In the genomic region with DNA sequence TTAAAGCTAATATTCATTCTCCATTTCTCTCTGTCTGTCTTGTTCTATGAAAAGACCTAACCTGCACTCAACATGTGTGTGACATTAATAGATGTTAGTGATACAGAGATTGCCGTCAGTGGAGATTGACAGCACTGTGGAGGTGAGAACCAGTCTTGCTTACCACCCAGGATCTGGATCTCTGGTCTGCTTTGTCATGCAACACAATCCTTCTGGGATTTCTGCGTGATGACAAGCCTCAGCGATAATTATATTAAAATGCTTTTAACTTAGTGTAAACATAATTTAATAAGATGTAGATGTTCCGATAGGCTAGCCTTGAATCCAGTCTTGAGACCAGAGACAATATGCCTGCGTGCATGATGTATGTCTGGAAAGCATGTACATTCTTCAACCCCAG, we compare ENCODE assay signal across 23 cellular contexts.
A peak's percentile ranks its signal among the peaks of the same experiment; 100 is the strongest.
DNase-seq lines count a peak whose midpoint lies in the region; ATAC-seq, FAIRE-seq and TF ChIP-seq lines count a peak whose summit lies in the region.
"Had no signal": no experiment of that assay in that cellular context is flagged by ENCODE, and none has a peak within 500 bp of the region (broad histone marks: within the 10 kb centered on the region; RNA-seq: fewer than 3 reads in every experiment).

No MANE protein-coding gene starts in this region.

- H3K4me1 ChIP-seq in BE2C (peaks cover 14% of the 10 kb centered on the region), H9 (ENCODE audit: insufficient read depth, low read length) (peaks cover 10% of the 10 kb centered on the region; the same call in 1 of the 2 replicates), mesendoderm (ENCODE audit: control insufficient read depth, low read depth, low read length) (no peaks in the 10 kb centered on the region)
- H3K4me1 ChIP-seq: A549, BLaER1 had no signal

- no peak overlapping the region for H3K4me2 ChIP-seq in H9 (ENCODE audit: insufficient read depth, insufficient read length, low read length)
- no peak overlapping the region for H3K4me2 ChIP-seq in mesendoderm (ENCODE audit: low read length)
- H3K4me2 ChIP-seq: A549, BLaER1 had no signal

- no peak overlapping the region; a peak in 1 of 7 replicates for H3K27ac Mint-ChIP-seq in H9
- H3K27ac Mint-ChIP-seq: CD14-positive monocyte; CD4-positive, alpha-beta memory T cell; IgD-negative memory B cell had no signal

- 0 out of 2 replicates have a peak, but pooled peaks cover 7% of the 10 kb centered on the region for H3K27me3 ChIP-seq in BE2C
- no peaks in the 10 kb centered on the region for H3K27me3 ChIP-seq in H9 (ENCODE audit: insufficient read depth, low read length)
- no peaks in the 10 kb centered on the region for H3K27me3 ChIP-seq in mesendoderm (ENCODE audit: insufficient read depth, low read length, poor library complexity)
- H3K27me3 ChIP-seq: BLaER1 had no signal

- H2AFZ ChIP-seq in H9 (ENCODE audit: low read length), result no peak overlapping the region

- H3K27ac ChIP-seq in H9 (ENCODE audit: insufficient read length, low read depth, low read length), result no peak overlapping the region
- H3K27ac ChIP-seq in mesendoderm (ENCODE audit: low read depth, low read length), result no peak overlapping the region
- H3K27ac ChIP-seq: 22Rv1, A549, BLaER1 had no signal

- H3K56ac ChIP-seq in H9 (ENCODE audit: insufficient read length, low read depth, low read length) (no peak overlapping the region), mesendoderm (ENCODE audit: low read length) (no peak overlapping the region)

- no peak overlapping the region for H3K9ac ChIP-seq in H9 (ENCODE audit: extremely low read depth, insufficient read length, low read length)
- no peak overlapping the region for H3K9ac ChIP-seq in mesendoderm (ENCODE audit: low read length)
- H3K9ac ChIP-seq: BLaER1 had no signal

- H2AK5ac ChIP-seq in H9 (ENCODE audit: insufficient read length, low read length) (no peak overlapping the region), mesendoderm (ENCODE audit: low read length) (no peak overlapping the region)

- no peaks in the 10 kb centered on the region for H3K79me1 ChIP-seq in H9 (ENCODE audit: insufficient read depth, low read depth, low read length, poor library complexity, severe bottlenecking)
- H3K79me1 ChIP-seq in mesendoderm (ENCODE audit: low read length), result no peaks in the 10 kb centered on the region

- no peaks in the 10 kb centered on the region for H4K20me1 ChIP-seq in H9 (ENCODE audit: control insufficient read depth, insufficient read depth, insufficient read length)
- H4K20me1 ChIP-seq: BLaER1 had no signal

- no peak for FAIRE-seq in H54 (lab: Jason Lieb, UNC)
- FAIRE-seq: A549, GM12878, GM19239, HTR-8/SVneo had no signal

- DNase-seq in BE2C (peak; percentile 66), H9 (no peak), SK-N-DZ (ENCODE audit: low spot score) (peak; percentile 96), mesendoderm (no peak), H54 (ENCODE audit: insufficient read length, low spot score) (no peak), NCI-H774 (lab: John Stamatoyannopoulos, UW) (no peak)
- DNase-seq: AML-193; CD4-positive, alpha-beta memory T cell; DMS 273 treated with DMSO at 0.1 percent for 48 hours; DMS53; DND-41; EL; H7; KBM-7 had no signal

- no peak for TF ChIP-seq CTCF in BE2C (IDR thresholded peaks at IDR 0.05; ENCODE audit: low read depth, low read length)
- TF ChIP-seq CTCF in H9 (conservative IDR thresholded peaks at IDR 0.05), result no peak

- H3K36me3 Mint-ChIP-seq in H9 (ENCODE audit: insufficient read depth in 1 of 3, low read depth in 3 of 3), result peaks cover 0 to 3% (median 0%) of the 10 kb centered on the region in 3 experiments; a peak in 3 of 7 replicates
- H3K36me3 Mint-ChIP-seq: CD14-positive monocyte; CD4-positive, alpha-beta memory T cell had no signal

- no peak overlapping the region for H2BK5ac ChIP-seq in H9 (ENCODE audit: insufficient read length, low read length)
- H2BK5ac ChIP-seq in mesendoderm (ENCODE audit: low read length), result no peak overlapping the region

- H3K18ac ChIP-seq in H9 (ENCODE audit: insufficient read length, low read depth, low read length) (no peak overlapping the region), mesendoderm (ENCODE audit: low read length) (no peak overlapping the region)

- H3K4me1 Mint-ChIP-seq in H9, result peaks cover 43 to 60% of the 10 kb centered on the region in 2 experiments
- H3K4me1 Mint-ChIP-seq: CD14-positive monocyte; CD4-positive, alpha-beta memory T cell; IgD-negative memory B cell had no signal

- no peaks in the 10 kb centered on the region for H3K27me3 Mint-ChIP-seq in H9 (ENCODE audit: low read depth)
- H3K27me3 Mint-ChIP-seq: CD4-positive, alpha-beta memory T cell; IgD-negative memory B cell had no signal

- H3K9me3 ChIP-seq in BE2C (no peaks in the 10 kb centered on the region), H9 (ENCODE audit: control insufficient read depth, low read depth, low read length) (no peaks in the 10 kb centered on the region)
- H3K9me3 ChIP-seq: A549 had no signal

- no peak overlapping the region for H3K23ac ChIP-seq in H9 (ENCODE audit: insufficient read length, low read depth, low read length)
- H3K23ac ChIP-seq in mesendoderm (ENCODE audit: low read length), result no peak overlapping the region

- no peak overlapping the region for H4K8ac ChIP-seq in H9 (replicated peaks; ENCODE audit: insufficient read length, low read depth, low read length)
- peak overlapping the region; percentile 76 for H4K8ac ChIP-seq in mesendoderm (ENCODE audit: low read depth, low read length)

- H3K9me3 Mint-ChIP-seq in H9, result no peaks in the 10 kb centered on the region; a peak in 1 of 5 replicates
- H3K9me3 Mint-ChIP-seq: CD14-positive monocyte had no signal

- H3K36me3 ChIP-seq in BE2C (no peaks in the 10 kb centered on the region), mesendoderm (ENCODE audit: control insufficient read depth, insufficient read depth, low read length) (no peaks in the 10 kb centered on the region)
- H3K36me3 ChIP-seq: BLaER1 had no signal

- no peak overlapping the region for H3K4me3 ChIP-seq in BE2C (ENCODE audit: low read depth, low read length)
- H3K4me3 ChIP-seq in mesendoderm (ENCODE audit: low read length), result no peak overlapping the region
- H3K4me3 ChIP-seq: A549, BLaER1, GM12878 had no signal

- H2BK15ac ChIP-seq in H9 (ENCODE audit: low read depth, low read length) (no peak overlapping the region), mesendoderm (replicated peaks; ENCODE audit: low read depth) (no peak overlapping the region)

- ATAC-seq in HG03025 (IDR thresholded peaks at IDR 0.05; ENCODE audit: low FRiP score, unreplicated experiment), result no peak
- ATAC-seq: A549, GM12878 had no signal

- TF ChIP-seq POLR2A in H54 (IDR thresholded peaks at IDR 0.05; ENCODE audit: low read depth, low read length), result no peak

- H2BK20ac ChIP-seq in H9 (ENCODE audit: low read depth, low read length, poor library complexity, severe bottlenecking), result no peak overlapping the region

- no peak overlapping the region for H4K5ac ChIP-seq in H9 (ENCODE audit: insufficient read length, low read depth, low read length)
- no peak overlapping the region for H4K5ac ChIP-seq in mesendoderm (ENCODE audit: low read length)

- no peak overlapping the region for H3K4me3 Mint-ChIP-seq in H9
- H3K4me3 Mint-ChIP-seq: CD14-positive monocyte; CD4-positive, alpha-beta memory T cell; IgD-negative memory B cell had no signal

- peak overlapping the region; percentile 12 for H3T11ph ChIP-seq in H9 (ENCODE audit: low read length)

- no peak overlapping the region for H4K91ac ChIP-seq in H9 (ENCODE audit: insufficient read length, low read depth, low read length)

- H2BK12ac ChIP-seq in H9 (ENCODE audit: insufficient read length, low read depth, low read length), result no peak overlapping the region

- H3K4ac ChIP-seq in H9 (ENCODE audit: low read depth, low read length) (no peak overlapping the region), mesendoderm (ENCODE audit: low read depth, low read length) (no peak overlapping the region)

- no peaks in the 10 kb centered on the region for H3K79me2 ChIP-seq in H9 (ENCODE audit: insufficient read depth, low read length)
- no peaks in the 10 kb centered on the region for H3K79me2 ChIP-seq in mesendoderm (ENCODE audit: control insufficient read depth, insufficient read depth, low read length)

- no CpG with 5 or more reads among the region's 5 CpGs for WGBS in H9 (ENCODE audit: extremely low coverage, insufficient read length, low lambda C conversion rate)
- no CpG with 5 or more reads among the region's 5 CpGs for WGBS in mesendoderm (ENCODE audit: extremely low coverage, insufficient coverage, low lambda C conversion rate)

- no peaks in the 10 kb centered on the region for H3K23me2 ChIP-seq in H9 (ENCODE audit: insufficient read length, low read depth, low read length, poor library complexity, severe bottlenecking)

- H2BK120ac ChIP-seq in H9 (ENCODE audit: low read depth, low read length, poor library complexity, severe bottlenecking) (no peak overlapping the region), mesendoderm (ENCODE audit: low read depth, low read length) (no peak overlapping the region)

- H3K14ac ChIP-seq in H9 (ENCODE audit: insufficient read depth, low read length), result no peak overlapping the region

Comparison
In these comparisons a context has a peak if more than half of its experiments do, and no peak if none do; other contexts are left out.
1. DNase-seq: peak in BE2C (single experiment) and SK-N-DZ (single experiment); none in H9 (single experiment), mesendoderm (single experiment), H54 (single experiment) and NCI-H774 (single experiment).